In genomic region chr5:139271201-139272027, GRCh38 we compare ENCODE assay signal across 1 cellular context.
TF ChIP-seq lines count a peak whose summit lies in the region.

No MANE protein-coding gene starts in this region.

TF ChIP-seq in HepG2, 621 proteins besides CTCF, POLR2A, EP300 and RAD21 (continued from another document):
- TF ChIP-seq ARID3A (IDR thresholded peaks at IDR 0.05; ENCODE audit: low read depth, low read length) (peak; percentile 12; the same call in 1 of the 2 replicates), NONO (IDR thresholded peaks at IDR 0.05) (no peak), NONO (CRISPR knock-in tag; conservative IDR thresholded peaks at IDR 0.05) (no peak), HMGXB3 (CRISPR knock-in tag; IDR thresholded peaks at IDR 0.05; ENCODE audit: borderline replicate concordance) (no peak), SAP130 (CRISPR knock-in tag; IDR thresholded peaks at IDR 0.05; ENCODE audit: low read depth) (peak; percentile 45), MAFG (CRISPR knock-in tag; IDR thresholded peaks at IDR 0.05) (0 out of 2 replicates have a peak, but pooled peaks have one; percentile 54), TEAD3 (CRISPR knock-in tag; optimal IDR thresholded peaks at IDR 0.05; ENCODE audit: borderline replicate concordance) (peak; percentile 30), DMTF1 (CRISPR knock-in tag; IDR thresholded peaks at IDR 0.05) (no peak), SOX13 (IDR thresholded peaks at IDR 0.05) (no peak), SOX13 (CRISPR knock-in tag; conservative IDR thresholded peaks at IDR 0.05 in 1 of 2, IDR thresholded peaks at IDR 0.05 in 1 of 2) (peak in 1 of 2 experiments; percentile 44; a peak in 1 of 4 replicates), ZNF260 (CRISPR knock-in tag; IDR thresholded peaks at IDR 0.05; ENCODE audit: borderline replicate concordance, low read depth) (no peak), MAFK (conservative IDR thresholded peaks at IDR 0.05 in 1 of 2, IDR thresholded peaks at IDR 0.05 in 1 of 2; ENCODE audit: low read length in 2 of 2) (peak; percentile 91 to 95), MAFF (IDR thresholded peaks at IDR 0.05; ENCODE audit: low read depth, low read length) (peak; percentile 87), ZNF235 (CRISPR knock-in tag; IDR thresholded peaks at IDR 0.05; ENCODE audit: borderline replicate concordance) (no peak), ZNF337 (CRISPR knock-in tag; IDR thresholded peaks at IDR 0.05; ENCODE audit: borderline replicate concordance, low read depth) (no peak), SIN3B (IDR thresholded peaks at IDR 0.05; ENCODE audit: low read length) (no peak), CENPT (CRISPR knock-in tag; IDR thresholded peaks at IDR 0.05; ENCODE audit: low read depth) (no peak), ZNF644 (CRISPR knock-in tag; IDR thresholded peaks at IDR 0.05; ENCODE audit: low read depth) (0 out of 2 replicates have a peak, but pooled peaks have one; percentile 77)
